Comparison of ENCODE assay signal across 13 cellular contexts in genomic region chr13:98050041-98050466, GRCh38.
DNase-seq lines count a peak whose midpoint lies in the region; ATAC-seq, FAIRE-seq and TF ChIP-seq lines count a peak whose summit lies in the region.
"Had no signal": no experiment of that assay in that cellular context is flagged by ENCODE, and none has a peak within 500 bp of the region (broad histone marks: within the 10 kb centered on the region; RNA-seq: fewer than 3 reads in every experiment).

No MANE protein-coding gene starts in this region.

- no peak overlapping the region for H4K91ac ChIP-seq in H1 (replicated peaks; ENCODE audit: insufficient read length, low read length)

- ATAC-seq in HepG2: peak; percentile 65
- no peak for ATAC-seq in right lobe of liver
- ATAC-seq in HG02610 (IDR thresholded peaks at IDR 0.05; ENCODE audit: unreplicated experiment): no peak
- ATAC-seq in HG02970 (IDR thresholded peaks at IDR 0.05; ENCODE audit: low FRiP score, unreplicated experiment): no peak
- ATAC-seq: activated CD4-positive, alpha-beta T cell treated with anti-CD3 and anti-CD28 coated beads for 36 hours; effector memory CD8-positive, alpha-beta T cell had no signal

- no peak for TF ChIP-seq CTCF in HepG2 (CRISPR knock-in tag; IDR thresholded peaks at IDR 0.05)
- no peak for TF ChIP-seq CTCF in right lobe of liver (IDR thresholded peaks at IDR 0.05)
- no peak for TF ChIP-seq CTCF in H1 (IDR thresholded peaks at IDR 0.05; ENCODE audit: control extremely low read depth in 1 of 3, insufficient read depth in 1 of 3, low read depth in 1 of 3, low read length in 3 of 3)

- H2BK15ac ChIP-seq in H1 (ENCODE audit: low read length) (no peak overlapping the region), mesendoderm (replicated peaks; ENCODE audit: low read depth) (no peak overlapping the region)

- H2BK20ac ChIP-seq in H1 (ENCODE audit: low read length): 0 out of 2 replicates have a peak overlapping the region, but pooled peaks have one; percentile 41

- TF ChIP-seq RAD21 in HepG2 (CRISPR knock-in tag; IDR thresholded peaks at IDR 0.05) (no peak), H1 (IDR thresholded peaks at IDR 0.05 in 1 of 2, conservative IDR thresholded peaks at IDR 0.05 in 1 of 2; ENCODE audit: low read depth in 2 of 2, low read length in 2 of 2) (no peak)

- H3K18ac ChIP-seq in H1 (ENCODE audit: extremely low read depth, low read length) (no peak overlapping the region), mesendoderm (ENCODE audit: low read length) (no peak overlapping the region)

- H3K27me3 ChIP-seq in HepG2 (ENCODE audit: control insufficient read depth in 1 of 2, insufficient read depth in 2 of 2, low read length in 2 of 2): no peaks in the 10 kb centered on the region
- H3K27me3 ChIP-seq in right lobe of liver: no peaks in the 10 kb centered on the region
- no peaks in the 10 kb centered on the region for H3K27me3 ChIP-seq in H1 (replicated peaks in 1 of 4; ENCODE audit: control insufficient read depth in 3 of 4, extremely low read depth in 1 of 4, insufficient read depth in 3 of 4, low read length in 3 of 4)
- no peaks in the 10 kb centered on the region for H3K27me3 ChIP-seq in mesendoderm (ENCODE audit: insufficient read depth, low read length, poor library complexity)
- H3K27me3 ChIP-seq: ascending aorta, ovary had no signal

- H3K9ac ChIP-seq in HepG2 (ENCODE audit: insufficient read depth, low read depth, low read length) (no peak overlapping the region), H1 (replicated peaks in 1 of 4; ENCODE audit: extremely low read depth in 1 of 4, low read depth in 3 of 4, low read length in 3 of 4) (no peak overlapping the region), mesendoderm (ENCODE audit: low read length) (no peak overlapping the region)

- H3K56ac ChIP-seq in H1 (replicated peaks; ENCODE audit: insufficient read length, low read depth, low read length) (no peak overlapping the region), mesendoderm (ENCODE audit: low read length) (no peak overlapping the region)

- no peak overlapping the region for H3K4me3 ChIP-seq in HepG2 (replicated peaks in 1 of 3; ENCODE audit: insufficient read depth in 1 of 3, low read depth in 2 of 3, low read length in 3 of 3)
- H3K4me3 ChIP-seq in right lobe of liver: no peak overlapping the region
- H3K4me3 ChIP-seq in H1 (ENCODE audit: extremely low read depth in 1 of 4, insufficient read depth in 2 of 4, low read depth in 3 of 4, low read length in 4 of 4): no peak overlapping the region
- no peak overlapping the region for H3K4me3 ChIP-seq in mesendoderm (ENCODE audit: low read length)
- H3K4me3 ChIP-seq: ascending aorta, ovary had no signal

- in situ Hi-C loops in HepG2 (cut with HindIII; ENCODE audit: extremely low pct_ligation_motif_present, low pct_unique_long_range_greater_than_20kb): no loop called here

- H2BK120ac ChIP-seq in H1 (replicated peaks; ENCODE audit: low read depth, low read length) (peak overlapping the region; percentile 33), mesendoderm (ENCODE audit: low read depth, low read length) (no peak overlapping the region)

- H3K27ac ChIP-seq in HepG2 (ENCODE audit: extremely low read length, insufficient read depth, low read length) (no peak overlapping the region), right lobe of liver (no peak overlapping the region), H1 (ENCODE audit: low read depth, low read length) (no peak overlapping the region), mesendoderm (ENCODE audit: low read depth, low read length) (no peak overlapping the region)
- H3K27ac ChIP-seq: ascending aorta, ovary had no signal

- CTCF ChIA-PET in HepG2 (lab: Yijun Ruan, JAX; ENCODE audit: low intra/inter-chr PET ratio, low total read pairs): no interaction called here
- CTCF ChIA-PET in H1 (lab: Charles Lee; ENCODE audit: partially characterized antibody): interaction anchor here (0.6 kb wide), 2 partner anchors 9 to 171 kb away, joined by 3 to 5 read pairs; no protein-coding TSS in a partner anchor

- H2BK12ac ChIP-seq in H1 (ENCODE audit: low read depth, low read length): no peak overlapping the region

- H3K4ac ChIP-seq in H1 (replicated peaks; ENCODE audit: insufficient read length, low read depth, low read length) (no peak overlapping the region), mesendoderm (ENCODE audit: low read depth, low read length) (no peak overlapping the region)

- WGBS in HepG2 (ENCODE audit: low lambda C conversion rate): 31% methylated on average over 6 of the region's 6 CpGs
- WGBS in right lobe of liver (ENCODE audit: insufficient coverage, low coverage, low lambda C conversion rate, missing lambda C conversion rate): 35% methylated on average over 6 of the region's 6 CpGs
- WGBS in H1 (ENCODE audit: extremely low coverage in 1 of 2, insufficient coverage in 1 of 2, insufficient read length in 1 of 2, insufficient replicate concordance in 2 of 2, low coverage in 1 of 2, low lambda C conversion rate in 2 of 2, missing lambda C conversion rate in 1 of 2), 2 experiments: 91% methylated on average over 6 of the region's 6 CpGs; no CpG with 5 or more reads in 1 of the 2 experiments
- no CpG with 5 or more reads among the region's 6 CpGs for WGBS in mesendoderm (ENCODE audit: extremely low coverage, insufficient coverage, low lambda C conversion rate)

- H3K23ac ChIP-seq in H1 (ENCODE audit: insufficient read length) (no peak overlapping the region), mesendoderm (ENCODE audit: low read length) (no peak overlapping the region)

- TF ChIP-seq POLR2A in HepG2 (IDR thresholded peaks at IDR 0.05; ENCODE audit: insufficient read depth in 1 of 2, low read depth in 2 of 2, low read length in 2 of 2) (no peak), right lobe of liver (IDR thresholded peaks at IDR 0.05) (no peak), H1 (IDR thresholded peaks at IDR 0.05; ENCODE audit: control extremely low read depth in 1 of 2, low read depth in 2 of 2, low read length in 2 of 2) (no peak)

- POLR2A ChIA-PET in HepG2 (lab: Yijun Ruan, JAX): no interaction called here
- POLR2A ChIA-PET in H1 (lab: Charles Lee; ENCODE audit: partially characterized antibody): no interaction called here

- H4K8ac ChIP-seq in H1 (ENCODE audit: extremely low read depth, insufficient read depth, low read length): peak overlapping the region; percentile 11; the same call in 1 of the 2 replicates
- H4K8ac ChIP-seq in mesendoderm (ENCODE audit: low read depth, low read length): no peak overlapping the region

- FAIRE-seq in HepG2 (lab: Jason Lieb, UNC) (peak; percentile 85), H1 (lab: Jason Lieb, UNC) (no peak)

- H2AFZ ChIP-seq in HepG2 (ENCODE audit: low read length) (no peak overlapping the region), H1 (ENCODE audit: low read length) (peak overlapping the region; percentile 88)

- no TSS peak for BruUV-seq in HepG2 (replicated peaks; lab: Mats Ljungman, UMichigan)

- no peaks in the 10 kb centered on the region for H3K23me2 ChIP-seq in H1 (ENCODE audit: low read depth, low read length)

- H2BK5ac ChIP-seq in H1 (ENCODE audit: low read depth, low read length) (no peak overlapping the region), mesendoderm (ENCODE audit: low read length) (no peak overlapping the region)

- H3K4me1 ChIP-seq in HepG2 (ENCODE audit: insufficient read depth, low read length) (peaks cover 40% of the 10 kb centered on the region), right lobe of liver (no peaks in the 10 kb centered on the region), H1 (replicated peaks in 1 of 4; ENCODE audit: control insufficient read depth in 3 of 4, insufficient read depth in 4 of 4, low read length in 3 of 4) (0 out of 7 replicates have a peak, but pooled peaks cover 0 to 2% (median 0%) of the 10 kb centered on the region in 4 experiments), mesendoderm (ENCODE audit: control insufficient read depth, low read depth, low read length) (peaks cover 2% of the 10 kb centered on the region)
- H3K4me1 ChIP-seq: ascending aorta had no signal

- no peak overlapping the region for H4K5ac ChIP-seq in H1 (ENCODE audit: insufficient read length, low read depth, low read length)
- no peak overlapping the region for H4K5ac ChIP-seq in mesendoderm (ENCODE audit: low read length)

- H3K9me3 ChIP-seq in HepG2 (ENCODE audit: low read length) (no peaks in the 10 kb centered on the region), right lobe of liver (no peaks in the 10 kb centered on the region), H1 (ENCODE audit: insufficient read depth in 2 of 2, low read depth in 1 of 2, low read length in 1 of 2) (0 out of 4 replicates have a peak, but pooled peaks cover 0 to 3% of the 10 kb centered on the region in 2 experiments)
- H3K9me3 ChIP-seq: ovary had no signal

- H4K20me1 ChIP-seq in HepG2 (ENCODE audit: insufficient read depth, low read length) (no peaks in the 10 kb centered on the region), H1 (replicated peaks in 1 of 2; ENCODE audit: control insufficient read depth in 1 of 2, insufficient read depth in 2 of 2, low read length in 2 of 2) (no peaks in the 10 kb centered on the region)

- H3K4me2 ChIP-seq in HepG2 (ENCODE audit: low read depth, low read length): peak overlapping the region; percentile 59
- no peak overlapping the region for H3K4me2 ChIP-seq in H1 (ENCODE audit: insufficient read depth in 1 of 2, low read depth in 2 of 2, low read length in 2 of 2)
- H3K4me2 ChIP-seq in mesendoderm (ENCODE audit: low read length): no peak overlapping the region

- TF ChIP-seq EP300 in HepG2 (IDR thresholded peaks at IDR 0.05; ENCODE audit: low read depth in 2 of 2, low read length in 2 of 2) (peak in 1 of 2 experiments; percentile 92; a peak in 2 of 4 replicates), HepG2 (CRISPR knock-in tag; IDR thresholded peaks at IDR 0.05; ENCODE audit: borderline replicate concordance) (peak; percentile 68; the same call in 1 of the 2 replicates), H1 (IDR thresholded peaks at IDR 0.05; ENCODE audit: borderline replicate concordance in 1 of 2, low read depth in 2 of 2, low read length in 2 of 2) (no peak)

- no peaks in the 10 kb centered on the region for H3K79me1 ChIP-seq in H1 (ENCODE audit: low read depth, low read length)
- H3K79me1 ChIP-seq in mesendoderm (ENCODE audit: low read length): no peaks in the 10 kb centered on the region

- intact Hi-C loops in HepG2 (cut with micrococcal nuclease; ENCODE audit: unreplicated experiment) (no loop called here), right lobe of liver (cut with DNase I) (no loop called here)

- H2AK5ac ChIP-seq in H1 (ENCODE audit: low read depth, low read length) (no peak overlapping the region), mesendoderm (ENCODE audit: low read length) (no peak overlapping the region)

- H3K79me2 ChIP-seq in HepG2 (ENCODE audit: insufficient read depth, low read length) (no peaks in the 10 kb centered on the region), H1 (ENCODE audit: control insufficient read depth in 1 of 2, insufficient read depth in 2 of 2, low read length in 2 of 2) (no peaks in the 10 kb centered on the region), mesendoderm (ENCODE audit: control insufficient read depth, insufficient read depth, low read length) (no peaks in the 10 kb centered on the region)

- no peak overlapping the region for H3K14ac ChIP-seq in H1 (ENCODE audit: insufficient read length)

- peak; percentile 78 for DNase-seq in HepG2 (ENCODE audit: low spot score)
- no peak for DNase-seq in right lobe of liver
- peak; percentile 1 for DNase-seq in NCI-H460 (ENCODE audit: extremely low read depth, low read depth)
- DNase-seq in H1 (ENCODE audit: low read depth in 1 of 2, low spot score in 2 of 2): no peak
- no peak for DNase-seq in mesendoderm
- DNase-seq in stimulated activated CD4-positive, alpha-beta T cell treated with anti-CD3 and anti-CD28 coated beads, Interleukin-4, amount 100 ng/mL, for 24 hours: no peak
- DNase-seq: activated CD4-positive, alpha-beta T cell treated with anti-CD3 and anti-CD28 coated beads for 36 hours; effector memory CD8-positive, alpha-beta T cell; NCI-H526; ovary had no signal

- H3K36me3 ChIP-seq in HepG2 (replicated peaks in 1 of 2; ENCODE audit: control insufficient read depth in 1 of 2, insufficient read depth in 2 of 2, low read length in 2 of 2) (no peaks in the 10 kb centered on the region), right lobe of liver (no peaks in the 10 kb centered on the region), H1 (ENCODE audit: control insufficient read depth in 2 of 4, insufficient read depth in 4 of 4, low read length in 3 of 4) (no peaks in the 10 kb centered on the region), mesendoderm (ENCODE audit: control insufficient read depth, insufficient read depth, low read length) (no peaks in the 10 kb centered on the region)
- H3K36me3 ChIP-seq: ascending aorta, ovary had no signal

Comparison
In these comparisons a context has a peak if more than half of its experiments do, and no peak if none do; other contexts are left out.
1. DNase-seq: peak in HepG2 (single experiment) and NCI-H460 (single experiment); none in right lobe of liver (0 of 3), H1 (0 of 2), mesendoderm (single experiment) and stimulated activated CD4-positive, alpha-beta T cell treated with anti-CD3 and anti-CD28 coated beads, Interleukin-4, amount 100 ng/mL, for 24 hours (single experiment).
2. Of the 41 proteins assayed by ChIP-seq in both HepG2 and H1: peak only in HepG2: ATF2, BRCA1, EP300, GTF2F1, HDAC2, MAX and 1 more; only in H1: none; in both: none; in neither: 32; mixed calls (peak in some experiments, not most) for 2.